ENCODE assay signal across 1 cellular context in the genomic region with DNA sequence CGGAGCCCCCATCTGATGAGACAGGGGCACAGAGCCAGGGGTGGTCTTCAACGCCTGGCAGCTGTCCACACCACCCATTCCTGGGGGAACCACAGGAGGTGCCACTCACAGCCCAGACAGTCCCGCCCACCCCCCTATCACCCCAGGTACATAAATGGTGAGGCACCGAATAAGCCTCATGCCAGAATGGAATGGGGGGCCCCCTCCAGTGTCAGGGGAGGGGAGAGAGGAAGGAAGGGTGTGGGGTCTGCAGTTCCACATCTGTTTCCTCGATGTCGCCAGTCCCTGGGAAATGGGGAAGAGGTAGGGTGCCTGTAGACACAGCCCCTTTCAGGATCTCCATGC.
TF ChIP-seq lines count a peak whose summit lies in the region.

No MANE protein-coding gene starts in this region.

TF ChIP-seq in K562, 482 proteins besides CTCF, POLR2A, EP300 and RAD21:
- TF ChIP-seq ZNF3 (CRISPR knock-in tag; IDR thresholded peaks at IDR 0.05) = no peak
- no peak for TF ChIP-seq ZNF695 (CRISPR knock-in tag; IDR thresholded peaks at IDR 0.05)
- TF ChIP-seq DPF2 (IDR thresholded peaks at IDR 0.05) = 0 out of 2 replicates have a peak, but pooled peaks have one; percentile 44
